Comparison of ENCODE assay signal across 1 cellular context in the genomic region with DNA sequence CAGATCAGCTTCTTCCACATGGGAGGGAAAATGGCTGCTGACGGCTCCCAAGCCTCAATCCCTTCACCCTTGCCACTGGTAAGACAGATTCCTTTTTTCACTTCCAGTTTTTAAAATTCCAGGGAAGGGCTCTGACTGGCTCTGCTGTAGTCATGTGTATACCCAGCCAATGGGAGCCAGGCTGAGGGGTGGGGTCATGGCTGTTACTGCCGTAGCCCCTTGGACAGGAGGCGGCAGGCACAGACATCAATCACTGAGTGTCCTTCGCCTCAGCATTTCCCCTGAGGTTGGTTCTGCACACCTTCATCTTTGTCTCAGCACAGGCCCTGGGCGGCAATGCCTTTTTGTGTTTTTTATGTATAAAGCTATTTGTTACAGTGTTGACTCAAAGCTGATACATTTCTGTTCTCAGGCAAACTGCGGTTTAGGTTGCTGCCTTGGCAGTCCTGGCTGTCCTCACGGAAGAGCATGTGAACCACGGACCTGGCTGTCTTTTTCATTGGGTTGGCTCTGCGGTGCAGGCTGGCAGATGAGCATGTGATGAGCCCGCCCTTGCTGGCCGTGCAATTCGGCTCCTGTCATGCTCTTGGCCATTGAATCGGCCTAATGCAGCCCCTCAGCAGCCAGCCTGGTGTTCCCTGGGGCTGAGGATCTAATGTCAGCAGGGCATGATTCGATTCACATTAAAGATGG.
TF ChIP-seq lines count a peak whose summit lies in the region.

No MANE protein-coding gene starts in this region.

TF ChIP-seq in H1, 55 proteins besides CTCF, POLR2A, EP300 and RAD21:
- TF ChIP-seq, protein P1, sequence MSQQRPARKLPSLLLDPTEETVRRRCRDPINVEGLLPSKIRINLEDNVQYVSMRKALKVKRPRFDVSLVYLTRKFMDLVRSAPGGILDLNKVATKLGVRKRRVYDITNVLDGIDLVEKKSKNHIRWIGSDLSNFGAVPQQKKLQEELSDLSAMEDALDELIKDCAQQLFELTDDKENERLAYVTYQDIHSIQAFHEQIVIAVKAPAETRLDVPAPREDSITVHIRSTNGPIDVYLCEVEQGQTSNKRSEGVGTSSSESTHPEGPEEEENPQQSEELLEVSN (IDR thresholded peaks at IDR 0.05) = 0 out of 2 replicates have a peak, but pooled peaks have one; percentile 21
- no peak for TF ChIP-seq GABPA (IDR thresholded peaks at IDR 0.05; ENCODE audit: borderline replicate concordance, insufficient read depth, low read length)
